17 cellular contexts compared by ENCODE assay signal in the genomic region with DNA sequence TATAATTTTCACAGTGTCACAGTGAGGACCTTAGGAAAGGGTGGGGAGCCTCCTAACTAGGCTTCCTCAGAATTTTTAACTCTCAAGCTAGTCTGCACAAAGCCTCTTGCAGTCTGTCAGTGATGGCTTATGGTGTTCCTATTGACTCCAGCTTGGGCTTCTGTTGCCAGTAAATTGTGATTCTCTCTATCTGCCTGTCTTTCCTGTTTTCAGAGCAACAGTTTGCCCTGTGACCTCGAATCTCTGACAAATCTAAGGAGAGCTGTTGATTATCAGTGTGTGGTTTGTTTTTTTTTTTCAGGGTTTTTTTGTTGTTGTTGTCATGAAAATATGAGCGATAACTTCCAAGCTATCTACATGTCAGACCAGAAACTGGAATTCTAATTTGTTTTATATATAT.
"Had no signal": no experiment of that assay in that cellular context is flagged by ENCODE, and none has a peak within 500 bp of the region (broad histone marks: within the 10 kb centered on the region; RNA-seq: fewer than 3 reads in every experiment).

No MANE protein-coding gene starts in this region.

- H3K27me3 Mint-ChIP-seq: activated CD4-positive, alpha-beta memory T cell treated with anti-CD3 and anti-CD28 coated beads for 36 hours; stimulated activated naive CD8-positive, alpha-beta T cell treated with anti-CD3 and anti-CD28 coated beads, Interleukin-15, Interleukin-2, amounts not matched to agents 100 ng/mL and 50 ng/mL, for 24 hours had no signal

- DNase-seq: activated CD4-positive, alpha-beta memory T cell treated with anti-CD3 and anti-CD28 coated beads for 36 hours; activated T-cell treated with anti-CD3 and anti-CD28 coated beads, Interleukin-2, amount 50 U/mL, for 48 hours; anterior cingulate cortex; caudate nucleus; heart right ventricle; left ventricle myocardium inferior; mammary epithelial cell; midbrain; ovary; psoas muscle; right cardiac atrium; trophoblast cell had no signal

- H3K4me3 ChIP-seq: heart right ventricle, left ventricle myocardium inferior, ovary, psoas muscle, skin epidermis, suprapubic skin, vagina had no signal

- H3K36me3 ChIP-seq: heart right ventricle, left ventricle myocardium inferior, ovary, suprapubic skin, vagina had no signal

- H3K36me3 Mint-ChIP-seq: activated CD4-positive, alpha-beta memory T cell treated with anti-CD3 and anti-CD28 coated beads for 36 hours; brain had no signal

- H3K27ac ChIP-seq: heart right ventricle, left ventricle myocardium inferior, ovary, psoas muscle, skin epidermis, suprapubic skin, vagina had no signal

- H3K4me3 Mint-ChIP-seq: activated CD4-positive, alpha-beta memory T cell treated with anti-CD3 and anti-CD28 coated beads for 36 hours; brain; stimulated activated naive CD8-positive, alpha-beta T cell treated with anti-CD3 and anti-CD28 coated beads, Interleukin-15, Interleukin-2, amounts not matched to agents 100 ng/mL and 50 ng/mL, for 24 hours had no signal

- H3K4me1 ChIP-seq: heart right ventricle, left ventricle myocardium inferior, psoas muscle, suprapubic skin, vagina had no signal

- H3K9me3 ChIP-seq: ovary, psoas muscle, suprapubic skin, vagina had no signal

- ATAC-seq: heart right ventricle, psoas muscle, right cardiac atrium had no signal

- H3K27me3 ChIP-seq: heart right ventricle, ovary, suprapubic skin, vagina had no signal

- H3K27ac Mint-ChIP-seq: activated CD4-positive, alpha-beta memory T cell treated with anti-CD3 and anti-CD28 coated beads for 36 hours; brain; stimulated activated naive CD8-positive, alpha-beta T cell treated with anti-CD3 and anti-CD28 coated beads, Interleukin-15, Interleukin-2, amounts not matched to agents 100 ng/mL and 50 ng/mL, for 24 hours had no signal
